In genomic region chr2:16279641-16280040, GRCh38 we compare ENCODE assay signal across 7 cellular contexts.
"Had no signal": no experiment of that assay in that cellular context is flagged by ENCODE, and none has a peak within 500 bp of the region (broad histone marks: within the 10 kb centered on the region; RNA-seq: fewer than 3 reads in every experiment).

No MANE protein-coding gene starts in this region.

- H3K4me3 ChIP-seq: GM23248, HAP-1, K562 had no signal

- H3K9ac ChIP-seq: GM23248 had no signal

- H3K4me1 ChIP-seq: HAP-1 had no signal

- H3K27ac ChIP-seq: GM23248 had no signal

- H2AFZ ChIP-seq: GM23248 had no signal

- DNase-seq: GM23248, GOT3, H7, IMR-90, KG1 had no signal

- H3K36me3 ChIP-seq: HAP-1 had no signal

- H3K9me3 ChIP-seq: HAP-1 had no signal
